Comparison of ENCODE assay signal across 17 cellular contexts in genomic region chr14:61739133-61739532, GRCh38. TPM values are rescaled to one million over a fixed set of nuclear protein-coding genes. Genes with fewer than 3 reads are reported as not detected.
DNase-seq lines count a peak whose midpoint lies in the region; ATAC-seq, FAIRE-seq and TF ChIP-seq lines count a peak whose summit lies in the region.
"Had no signal": no experiment of that assay in that cellular context is flagged by ENCODE, and none has a peak within 500 bp of the region (broad histone marks: within the 10 kb centered on the region; RNA-seq: fewer than 3 reads in every experiment).

No MANE protein-coding gene starts in this region.

- peaks cover 54% of the 10 kb centered on the region for H3K4me1 ChIP-seq in ACC112 (ENCODE audit: control insufficient read depth, insufficient read depth, low read length, unreplicated experiment)
- H3K4me1 ChIP-seq in PC-3 (ENCODE audit: insufficient read depth, low read length), result peaks cover 8% of the 10 kb centered on the region
- H3K4me1 ChIP-seq in GM12878 (ENCODE audit: control insufficient read depth, insufficient read depth, low read length), result no peaks in the 10 kb centered on the region

- H3K4me2 ChIP-seq in PC-3 (ENCODE audit: low read length) (no peak overlapping the region), GM12878 (ENCODE audit: control insufficient read depth, insufficient read depth) (no peak overlapping the region)
- H3K4me2 ChIP-seq: BLaER1 had no signal

- TF ChIP-seq RAD21 in GM12878 (IDR thresholded peaks at IDR 0.05; ENCODE audit: insufficient read depth, low read depth, low read length), result no peak

- no peak for DNase-seq in activated naive CD8-positive, alpha-beta T cell treated with anti-CD3 and anti-CD28 coated beads, Interleukin-2, amount 10 ng/mL, durations not matched to agents 7 days and 5 days
- DNase-seq in activated naive CD8-positive, alpha-beta T cell treated with anti-CD3 and anti-CD28 coated beads for 36 hours, result no peak
- no peak for DNase-seq in PC-3
- no peak for DNase-seq in GM12878 (ENCODE audit: low read depth, low spot score)
- no peak for DNase-seq in CD1c-positive myeloid dendritic cell (ENCODE audit: extremely low spot score)
- no peak for DNase-seq in MG63
- DNase-seq: HFFc6, KG1, NCI-H1417 treated with DMSO at 0.1 percent for 48 hours, NCI-H187 treated with DMSO at 0.1 percent for 48 hours, NCI-H226, NCI-H524 treated with DMSO at 0.1 percent for 48 hours had no signal

- in situ Hi-C loops in GM12878 (cut with MboI), result no loop called here

- H3K27ac Mint-ChIP-seq in activated naive CD8-positive, alpha-beta T cell treated with anti-CD3 and anti-CD28 coated beads, Interleukin-2, amount 10 ng/mL, durations not matched to agents 7 days and 5 days, result peak overlapping the region; percentile 13
- no peak overlapping the region for H3K27ac Mint-ChIP-seq in activated naive CD8-positive, alpha-beta T cell treated with anti-CD3 and anti-CD28 coated beads for 36 hours
- H3K27ac Mint-ChIP-seq: HFFc6 had no signal

- no peak for ATAC-seq in activated naive CD8-positive, alpha-beta T cell treated with anti-CD3 and anti-CD28 coated beads, Interleukin-2, amount 10 ng/mL, durations not matched to agents 7 days and 5 days (ENCODE audit: low read depth)
- ATAC-seq in PC-3 (no peak), GM12878 (no peak), GM18867 (IDR thresholded peaks at IDR 0.05; ENCODE audit: unreplicated experiment) (no peak)

- H3K4me3 Mint-ChIP-seq in activated naive CD8-positive, alpha-beta T cell treated with anti-CD3 and anti-CD28 coated beads, Interleukin-2, amount 10 ng/mL, durations not matched to agents 7 days and 5 days, result no peak overlapping the region
- H3K4me3 Mint-ChIP-seq in activated naive CD8-positive, alpha-beta T cell treated with anti-CD3 and anti-CD28 coated beads for 36 hours, result no peak overlapping the region
- H3K4me3 Mint-ChIP-seq: HFFc6 had no signal

- RAD21 ChIA-PET in GM12878 (lab: Charles Lee; ENCODE audit: unreplicated experiment), result interaction anchor here (1.1 to 2.5 kb wide), 4 partner anchors 10 to 99 kb away, joined by 4 to 17 read pairs (median 10); no protein-coding TSS in a partner anchor

- no peak overlapping the region for H3K9ac ChIP-seq in PC-3 (ENCODE audit: low read length)
- H3K9ac ChIP-seq in GM12878 (ENCODE audit: control insufficient read depth, insufficient read depth, low read length), result no peak overlapping the region
- H3K9ac ChIP-seq: BLaER1 had no signal

- H3K36me3 Mint-ChIP-seq in activated naive CD8-positive, alpha-beta T cell treated with anti-CD3 and anti-CD28 coated beads, Interleukin-2, amount 10 ng/mL, durations not matched to agents 7 days and 5 days, result peaks cover 46% of the 10 kb centered on the region
- peaks cover 48% of the 10 kb centered on the region for H3K36me3 Mint-ChIP-seq in activated naive CD8-positive, alpha-beta T cell treated with anti-CD3 and anti-CD28 coated beads for 36 hours

- H3K9me3 ChIP-seq in PC-3 (ENCODE audit: low read length) (no peaks in the 10 kb centered on the region), GM12878 (replicated peaks; ENCODE audit: control insufficient read depth, insufficient read depth, low read length) (no peaks in the 10 kb centered on the region), MG63 (no peaks in the 10 kb centered on the region)
- H3K9me3 ChIP-seq: BLaER1 had no signal

- TF ChIP-seq EP300 in GM12878 (IDR thresholded peaks at IDR 0.05; ENCODE audit: borderline replicate concordance in 1 of 2, control insufficient read depth in 1 of 2, low read depth in 2 of 2, low read length in 2 of 2), result no peak

- H3K4me3 ChIP-seq in ACC112 (ENCODE audit: low read depth, low read length), result no peak overlapping the region
- H3K4me3 ChIP-seq in PC-3 (ENCODE audit: low read length), result no peak overlapping the region
- H3K4me3 ChIP-seq in GM12878, result no peak overlapping the region
- no peak overlapping the region for H3K4me3 ChIP-seq in MG63
- H3K4me3 ChIP-seq: BLaER1 had no signal

- H3F3A ChIP-seq in PC-3 (ENCODE audit: low read length, unreplicated experiment), result peaks cover 47% of the 10 kb centered on the region

- no peaks in the 10 kb centered on the region for H3K9me2 ChIP-seq in PC-3 (replicated peaks; ENCODE audit: low read length)

- no peaks in the 10 kb centered on the region for H3K9me3 Mint-ChIP-seq in activated naive CD8-positive, alpha-beta T cell treated with anti-CD3 and anti-CD28 coated beads, Interleukin-2, amount 10 ng/mL, durations not matched to agents 7 days and 5 days
- no peaks in the 10 kb centered on the region for H3K9me3 Mint-ChIP-seq in activated naive CD8-positive, alpha-beta T cell treated with anti-CD3 and anti-CD28 coated beads for 36 hours
- H3K9me3 Mint-ChIP-seq: HFFc6 had no signal

- H3K4me1 Mint-ChIP-seq in activated naive CD8-positive, alpha-beta T cell treated with anti-CD3 and anti-CD28 coated beads, Interleukin-2, amount 10 ng/mL, durations not matched to agents 7 days and 5 days, result peaks cover 18% of the 10 kb centered on the region
- peaks cover 8% of the 10 kb centered on the region for H3K4me1 Mint-ChIP-seq in activated naive CD8-positive, alpha-beta T cell treated with anti-CD3 and anti-CD28 coated beads for 36 hours

- POLR2A ChIA-PET in activated naive CD8-positive, alpha-beta T cell treated with anti-CD3 and anti-CD28 coated beads, Interleukin-2, amount 10 ng/mL, durations not matched to agents 7 days and 5 days (lab: Charles Lee), result interaction anchor here (1.0 kb wide), 1 partner anchor 44 kb away, joined by 3 read pairs; the partner anchor contains the start of gene HIF1A
- POLR2A ChIA-PET in PC-3 (lab: Charles Lee; ENCODE audit: unreplicated experiment) (interaction anchor here (0.6 kb wide), 1 partner anchor 10 kb away, joined by 10 read pairs; no protein-coding TSS in a partner anchor), GM12878 (lab: Charles Lee) (interaction anchor here (0.5 to 1.9 kb wide), 5 partner anchors 10 to 141 kb away, joined by 3 to 10 read pairs (median 5); no protein-coding TSS in a partner anchor)

- no peak for FAIRE-seq in GM12878 (lab: Jason Lieb, UNC)
- FAIRE-seq: D721Med, H54 had no signal

- H4K20me1 ChIP-seq in PC-3 (ENCODE audit: low read length), result peaks cover 37% of the 10 kb centered on the region
- H4K20me1 ChIP-seq in GM12878 (ENCODE audit: control insufficient read depth, insufficient read depth), result no peaks in the 10 kb centered on the region

- H2AFZ ChIP-seq in ACC112 (ENCODE audit: low read length, unreplicated experiment) (no peak overlapping the region), PC-3 (ENCODE audit: low read length) (no peak overlapping the region), GM12878 (ENCODE audit: control insufficient read depth, low read depth, low read length) (no peak overlapping the region)

- H3K36me3 ChIP-seq in ACC112 (ENCODE audit: insufficient read depth, low read length) (peaks cover 82% of the 10 kb centered on the region), PC-3 (ENCODE audit: low read depth, low read length) (peaks cover 90% of the 10 kb centered on the region), GM12878 (ENCODE audit: control insufficient read depth in 2 of 2, insufficient read depth in 2 of 2, low read length in 1 of 2) (peaks cover 6 to 47% of the 10 kb centered on the region in 2 experiments), MG63 (peaks cover 74% of the 10 kb centered on the region)

- H3K27me3 ChIP-seq in ACC112 (ENCODE audit: insufficient read depth, low read length) (no peaks in the 10 kb centered on the region), PC-3 (ENCODE audit: low read length) (no peaks in the 10 kb centered on the region), GM12878 (replicated peaks in 1 of 2; ENCODE audit: control insufficient read depth in 2 of 2, insufficient read depth in 2 of 2, low read length in 1 of 2) (no peaks in the 10 kb centered on the region), MG63 (no peaks in the 10 kb centered on the region)
- H3K27me3 ChIP-seq: BLaER1 had no signal

- CTCF ChIA-PET in PC-3 (lab: Charles Lee), result no interaction called here
- CTCF ChIA-PET in GM12878 (lab: Yijun Ruan, JAX), result interaction anchor here (0.8 to 2.0 kb wide), 7 partner anchors 9 to 264 kb away, joined by 3 to 13 read pairs (median 3); no protein-coding TSS in a partner anchor

- intact Hi-C loops in PC-3 (cut with micrococcal nuclease) (no loop called here), GM12878 (cut with micrococcal nuclease; ENCODE audit: unreplicated experiment) (no loop called here)

- TF ChIP-seq CTCF in PC-3 (conservative IDR thresholded peaks at IDR 0.05; ENCODE audit: low read depth, low read length) (no peak), GM12878 (IDR thresholded peaks at IDR 0.05 in 2 of 3, conservative IDR thresholded peaks at IDR 0.05 in 1 of 3; ENCODE audit: control insufficient read depth in 2 of 3, extremely low read depth in 1 of 3, insufficient read depth in 1 of 3, low read depth in 3 of 3, low read length in 3 of 3) (no peak)

- no peaks in the 10 kb centered on the region for H3K27me3 Mint-ChIP-seq in activated naive CD8-positive, alpha-beta T cell treated with anti-CD3 and anti-CD28 coated beads, Interleukin-2, amount 10 ng/mL, durations not matched to agents 7 days and 5 days
- H3K27me3 Mint-ChIP-seq in activated naive CD8-positive, alpha-beta T cell treated with anti-CD3 and anti-CD28 coated beads for 36 hours, result no peaks in the 10 kb centered on the region

- BruUV-seq in PC-3 (replicated peaks; lab: Mats Ljungman, UMichigan) (TSS peak; percentile 1), GM12878 (replicated peaks; lab: Mats Ljungman, UMichigan) (TSS peak; percentile 22)

- no peak for TF ChIP-seq POLR2A in GM12878 (IDR thresholded peaks at IDR 0.05; ENCODE audit: low read depth, low read length)

- H3K79me2 ChIP-seq in ACC112 (ENCODE audit: control insufficient read depth, insufficient read depth, low read length, unreplicated experiment) (peaks cover 82% of the 10 kb centered on the region), PC-3 (ENCODE audit: low read length) (peaks cover 91% of the 10 kb centered on the region), GM12878 (ENCODE audit: control insufficient read depth, insufficient read depth, low read length) (peaks cover 69% of the 10 kb centered on the region)

- H3K27ac ChIP-seq in ACC112 (ENCODE audit: low read depth, low read length), result peak overlapping the region; percentile 43
- H3K27ac ChIP-seq in PC-3 (ENCODE audit: low read length), result no peak overlapping the region
- H3K27ac ChIP-seq in GM12878 (ENCODE audit: control insufficient read depth, insufficient read depth), result no peak overlapping the region
- H3K27ac ChIP-seq: BLaER1 had no signal

- SMC1A ChIA-PET in GM12878 (lab: Charles Lee; ENCODE audit: uncharacterized antibody, unreplicated experiment), result interaction anchor here (0.8 to 3.3 kb wide), 11 partner anchors 9 to 263 kb away, joined by 3 to 26 read pairs (median 3); no protein-coding TSS in a partner anchor

RNA-seq across cellular contexts. Expression of gene SNAPC1, which starts 23.1 kb away (rescaled TPM):
- total RNA-seq in activated naive CD8-positive, alpha-beta T cell treated with anti-CD3 and anti-CD28 coated beads, Interleukin-2, amount 10 ng/mL, durations not matched to agents 7 days and 5 days, result 1 to 10 TPM; 5.1 to 5.5 TPM
- 10 to 100 TPM in 1 of 2 experiments, 1 to 10 TPM in 1; 9.2 to 10.2 TPM for total RNA-seq in activated naive CD8-positive, alpha-beta T cell treated with anti-CD3 and anti-CD28 coated beads for 36 hours
- total RNA-seq in PC-3 (2014; rRNA removed) (26.7 and 27.3 TPM in 2 replicates), GM12878 (2014; rRNA removed) (4.5 and 4.9 TPM in 2 replicates), GM12878 (2014; rRNA removed; fragmentation: Illumina TruSeq; extraction: Trizol) (8.1 and 9.9 TPM in 2 replicates), GM12878 (2021) (4.5 and 4.7 TPM in 2 replicates)
- total RNA-seq in GM12878 (2013; cell fraction: nucleolus; rRNA removed), result 13.3 and 15.0 TPM in 2 replicates
- 1.8 TPM for polyA plus RNA-seq in GM12878 (2011; ENCODE audit: low read depth)
- polyA plus RNA-seq in GM12878 (2011; rRNA removed) (12.0 and 22.9 TPM in 2 replicates), GM12878 (2014; fragmentation: Illumina TruSeq; extraction: Trizol) (7.9 and 9.6 TPM in 2 replicates), GM12878 (2014; fragmentation: Nextera tagmentation; extraction: Ambion mirVana) (1 to 10 TPM; 5.2 to 7.0 TPM), GM12878 (2014; rRNA removed) (3.6 and 5.6 TPM in 2 replicates), GM12878 (2016; fragmentation: Nextera tagmentation; extraction: Ambion mirVana) (10 to 100 TPM in 1 of 2 experiments, 1 to 10 TPM in 1; 9.0 to 10.1 TPM)
- 4.4 and 6.9 TPM in 2 replicates for polyA plus RNA-seq in GM12878 (2011; cell fraction: cytosol; rRNA removed)
- polyA plus RNA-seq in GM12878 (2011; cell fraction: nucleus; rRNA removed), result 3.6 and 4.2 TPM in 2 replicates
- 2.8 and 6.6 TPM in 2 replicates for polyA plus RNA-seq in GM12878 (2012)
- 2.0 and 2.6 TPM in 2 replicates for polyA minus RNA-seq in GM12878 (2011; rRNA and poly(A)+ RNA removed)
- polyA minus RNA-seq in GM12878 (2011; cell fraction: cytosol; rRNA and poly(A)+ RNA removed), result 2.4 and 3.1 TPM in 2 replicates
- 1.8 and 2.1 TPM in 2 replicates for polyA minus RNA-seq in GM12878 (2011; cell fraction: nucleus; rRNA and poly(A)+ RNA removed)
- 10.8 and 11.0 TPM in 2 replicates for total RNA-seq in MG63 (2014; rRNA removed; shearing (Covaris generic); ENCODE audit: low replicate concordance)

RNA-seq across cellular contexts. Expression of gene HIF1A, which starts 43.8 kb away (rescaled TPM):
- total RNA-seq in activated naive CD8-positive, alpha-beta T cell treated with anti-CD3 and anti-CD28 coated beads, Interleukin-2, amount 10 ng/mL, durations not matched to agents 7 days and 5 days, result 100 to 1,000 TPM; 119 to 128 TPM
- 100 to 1,000 TPM; 157 to 158 TPM for total RNA-seq in activated naive CD8-positive, alpha-beta T cell treated with anti-CD3 and anti-CD28 coated beads for 36 hours
- 266 and 319 TPM in 2 replicates for total RNA-seq in PC-3 (2014; rRNA removed)
- 247 and 270 TPM in 2 replicates for total RNA-seq in GM12878 (2013; cell fraction: nucleolus; rRNA removed)
- 89.4 and 91.4 TPM in 2 replicates for total RNA-seq in GM12878 (2014; rRNA removed)
- 90.7 and 91.9 TPM in 2 replicates for total RNA-seq in GM12878 (2014; rRNA removed; fragmentation: Illumina TruSeq; extraction: Trizol)
- total RNA-seq in GM12878 (2021), result 80.7 and 84.4 TPM in 2 replicates
- 22.3 TPM for polyA plus RNA-seq in GM12878 (2011; ENCODE audit: low read depth)
- 97.0 and 107 TPM in 2 replicates for polyA plus RNA-seq in GM12878 (2011; rRNA removed)
- 37.8 and 42.2 TPM in 2 replicates for polyA plus RNA-seq in GM12878 (2011; cell fraction: cytosol; rRNA removed)
- 38.9 and 57.4 TPM in 2 replicates for polyA plus RNA-seq in GM12878 (2011; cell fraction: nucleus; rRNA removed)
- 32.0 and 35.6 TPM in 2 replicates for polyA plus RNA-seq in GM12878 (2012)
- 83.3 and 103 TPM in 2 replicates for polyA plus RNA-seq in GM12878 (2014; fragmentation: Illumina TruSeq; extraction: Trizol)
- polyA plus RNA-seq in GM12878 (2014; fragmentation: Nextera tagmentation; extraction: Ambion mirVana), result 10 to 100 TPM; 18.3 to 22.3 TPM
- polyA plus RNA-seq in GM12878 (2014; rRNA removed), result 51.9 and 65.7 TPM in 2 replicates
- 10 to 100 TPM; 66.7 to 69.9 TPM for polyA plus RNA-seq in GM12878 (2016; fragmentation: Nextera tagmentation; extraction: Ambion mirVana)
- polyA minus RNA-seq in GM12878 (2011; rRNA and poly(A)+ RNA removed), result 55.7 and 109 TPM in 2 replicates
- polyA minus RNA-seq in GM12878 (2011; cell fraction: cytosol; rRNA and poly(A)+ RNA removed), result 47.4 and 47.5 TPM in 2 replicates
- 58.2 and 99.9 TPM in 2 replicates for polyA minus RNA-seq in GM12878 (2011; cell fraction: nucleus; rRNA and poly(A)+ RNA removed)
- total RNA-seq in MG63 (2014; rRNA removed; shearing (Covaris generic); ENCODE audit: low replicate concordance), result 58.5 and 77.4 TPM in 2 replicates
